In genomic region chr5:14665110-14665822, GRCh38 we compare ENCODE assay signal across 8 cellular contexts. TPM values are rescaled to one million over a fixed set of nuclear protein-coding genes. Genes with fewer than 3 reads are reported as not detected.
DNase-seq lines count a peak whose midpoint lies in the region; ATAC-seq, FAIRE-seq and TF ChIP-seq lines count a peak whose summit lies in the region.

No MANE protein-coding gene starts in this region.

- H3K4me3 ChIP-seq in A549 (peak overlapping the region; percentile 65), GM08714 (ENCODE audit: low read length) (peak overlapping the region; percentile 91)

- TF ChIP-seq CTCF in A549 (IDR thresholded peaks at IDR 0.05): no peak
- no peak for TF ChIP-seq CTCF in osteocyte (IDR thresholded peaks at IDR 0.05)

- no peak for TF ChIP-seq RAD21 in A549 (conservative IDR thresholded peaks at IDR 0.05 in 1 of 2, IDR thresholded peaks at IDR 0.05 in 1 of 2)

- CTCF ChIA-PET in A549 (lab: Yijun Ruan, JAX): no interaction called here

- peak; percentile 29 to 46 for DNase-seq in A549 (ENCODE audit: low read depth in 1 of 2, low spot score in 1 of 2)
- DNase-seq in NCI-H1105 treated with DMSO at 0.1 percent for 48 hours (lab: John Stamatoyannopoulos, UW): peak; percentile 28
- DNase-seq in globus pallidus (ENCODE audit: low spot score): peak; percentile 55
- DNase-seq in osteocyte (ENCODE audit: extremely low spot score, unreplicated experiment): no peak
- no peak for DNase-seq in epidermal melanocyte (ENCODE audit: insufficient read length, low spot score)
- DNase-seq in GM19238 (ENCODE audit: insufficient read length, low spot score): no peak

- peak overlapping the region; percentile 83 to 96 for H3K27ac ChIP-seq in A549

- H3K4me2 ChIP-seq in A549: peak overlapping the region; percentile 90

- H3K4me1 ChIP-seq in A549: peaks cover 47% of the 10 kb centered on the region

- peaks cover 42% of the 10 kb centered on the region for H3K4me1 Mint-ChIP-seq in activated T-helper 17 cell treated with anti-CD3 and anti-CD28 coated beads, Interleukin-2, amount 50 U/mL, for 72 hours
- H3K4me1 Mint-ChIP-seq in osteocyte (ENCODE audit: unreplicated experiment): peaks cover 36% of the 10 kb centered on the region

- peak overlapping the region; percentile 95 for H3K4me3 Mint-ChIP-seq in activated T-helper 17 cell treated with anti-CD3 and anti-CD28 coated beads, Interleukin-2, amount 50 U/mL, for 72 hours
- H3K4me3 Mint-ChIP-seq in osteocyte (ENCODE audit: unreplicated experiment): peak overlapping the region; percentile 93

- H3K27me3 Mint-ChIP-seq in activated T-helper 17 cell treated with anti-CD3 and anti-CD28 coated beads, Interleukin-2, amount 50 U/mL, for 72 hours: no peaks in the 10 kb centered on the region
- H3K27me3 Mint-ChIP-seq in osteocyte (ENCODE audit: unreplicated experiment): no peaks in the 10 kb centered on the region

- H3K9me3 Mint-ChIP-seq in activated T-helper 17 cell treated with anti-CD3 and anti-CD28 coated beads, Interleukin-2, amount 50 U/mL, for 72 hours: no peaks in the 10 kb centered on the region
- no peaks in the 10 kb centered on the region for H3K9me3 Mint-ChIP-seq in osteocyte (ENCODE audit: unreplicated experiment)

- POLR2A ChIA-PET in A549 (lab: Yijun Ruan, JAX): no interaction called here

- no peaks in the 10 kb centered on the region for H3K9me3 ChIP-seq in A549

- WGBS in A549 (ENCODE audit: missing lambda C conversion rate): 9% methylated on average over 18 of the region's 20 CpGs

- TF ChIP-seq EP300 in A549 (IDR thresholded peaks at IDR 0.05): no peak

- no peak for FAIRE-seq in A549 (lab: Jason Lieb, UNC)

- TF ChIP-seq POLR2A in A549 (IDR thresholded peaks at IDR 0.05; ENCODE audit: low read length): no peak

- H3K27ac Mint-ChIP-seq in activated T-helper 17 cell treated with anti-CD3 and anti-CD28 coated beads, Interleukin-2, amount 50 U/mL, for 72 hours: peak overlapping the region; percentile 93
- peak overlapping the region; percentile 82 for H3K27ac Mint-ChIP-seq in osteocyte (ENCODE audit: unreplicated experiment)

- peaks cover 61% of the 10 kb centered on the region for H3K36me3 Mint-ChIP-seq in activated T-helper 17 cell treated with anti-CD3 and anti-CD28 coated beads, Interleukin-2, amount 50 U/mL, for 72 hours (ENCODE audit: low read depth)
- no peaks in the 10 kb centered on the region for H3K36me3 Mint-ChIP-seq in osteocyte (ENCODE audit: unreplicated experiment)

- peak; percentile 30 to 39; a peak in 5 of 6 replicates for ATAC-seq in A549
- no peak for ATAC-seq in activated T-helper 17 cell treated with anti-CD3 and anti-CD28 coated beads, Interleukin-2, amount 50 U/mL, for 72 hours (replicated peaks)

TF ChIP-seq in A549, 52 proteins besides CTCF, POLR2A, EP300 and RAD21:
- TF ChIP-seq KDM1A (IDR thresholded peaks at IDR 0.05; ENCODE audit: low read depth) (no peak), ESRRA (IDR thresholded peaks at IDR 0.05; ENCODE audit: borderline replicate concordance, low read length) (no peak), HES2 (IDR thresholded peaks at IDR 0.05) (no peak), PHF8 (IDR thresholded peaks at IDR 0.05; ENCODE audit: borderline replicate concordance, low read depth) (no peak)

RNA-seq across cellular contexts. Expression of gene OTULIN, which starts 0.7 kb away (rescaled TPM):
- polyA plus RNA-seq in A549 (2011; rRNA removed) (12.2 and 17.8 TPM in 2 replicates), A549 (2017; fragmentation: RNase III; extraction: RNeasy Plus Mini Kit Qiagen cat#74134 plus additional on column Dnase treatment) (12.3 to 14.1 TPM (median 13.5 TPM) in 3 replicates)
- polyA plus RNA-seq in A549 (2012; cell fraction: cytosol; rRNA removed): 8.3 and 8.4 TPM in 2 replicates
- polyA plus RNA-seq in A549 (2012; cell fraction: nucleus; rRNA removed): 5.9 and 7.5 TPM in 2 replicates
- polyA minus RNA-seq in A549 (2011; rRNA and poly(A)+ RNA removed): 24.7 and 35.1 TPM in 2 replicates
- 10 to 100 TPM; 67.2 to 73.9 TPM for total RNA-seq in activated T-helper 17 cell treated with anti-CD3 and anti-CD28 coated beads, Interleukin-2, amount 50 U/mL, for 72 hours
- total RNA-seq in osteocyte: 23.6 and 30.2 TPM in 2 replicates

Comparison
In these comparisons a context has a peak if more than half of its experiments do, and no peak if none do; other contexts are left out.
1. DNase-seq: peak in A549 (2 of 2), NCI-H1105 treated with DMSO at 0.1 percent for 48 hours (single experiment) and globus pallidus (single experiment); none in osteocyte (single experiment), epidermal melanocyte (single experiment) and GM19238 (single experiment).